19 cellular contexts compared by ENCODE assay signal in the genomic region with DNA sequence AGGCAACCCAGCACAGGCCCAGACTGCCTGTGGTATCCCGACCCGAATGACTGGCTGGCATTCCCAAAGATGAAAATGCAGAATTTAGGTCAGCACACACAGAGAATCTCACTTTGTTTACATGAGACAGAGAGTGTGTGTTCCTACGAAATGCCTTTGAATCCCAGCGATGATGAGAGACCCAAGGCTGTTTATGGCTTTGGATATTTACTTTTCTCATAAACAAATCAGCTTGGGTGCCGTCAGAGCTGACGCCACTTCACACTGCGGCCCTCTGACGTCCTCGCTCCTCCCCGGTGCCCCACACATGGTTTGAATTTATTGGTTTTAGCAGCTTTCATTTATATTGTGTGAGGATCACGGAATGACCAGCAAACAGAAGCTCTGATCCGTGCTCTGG. TPM values are rescaled to one million over a fixed set of nuclear protein-coding genes. Genes with fewer than 3 reads are reported as not detected.
DNase-seq lines count a peak whose midpoint lies in the region; ATAC-seq and TF ChIP-seq lines count a peak whose summit lies in the region.
"Had no signal": no experiment of that assay in that cellular context is flagged by ENCODE, and none has a peak within 500 bp of the region (broad histone marks: within the 10 kb centered on the region; RNA-seq: fewer than 3 reads in every experiment).

No MANE protein-coding gene starts in this region.

- H2BK5ac ChIP-seq in H9 (ENCODE audit: insufficient read length, low read length) = no peak overlapping the region

- no peak overlapping the region for H3K4ac ChIP-seq in H9 (ENCODE audit: low read depth, low read length)

- H3K27ac ChIP-seq in RWPE1 (no peak overlapping the region), H9 (ENCODE audit: insufficient read length, low read depth, low read length) (no peak overlapping the region)
- H3K27ac ChIP-seq: KMS-11 had no signal

- H3K27ac Mint-ChIP-seq in H9 = peak overlapping the region in 1 of 3 experiments; percentile 74; a peak in 1 of 7 replicates
- H3K27ac Mint-ChIP-seq: GM23338 had no signal

- no peak overlapping the region for H3K4me3 Mint-ChIP-seq in activated T-cell treated with anti-CD3 and anti-CD28 coated beads, Interleukin-2, amount 50 U/mL, for 4 hours
- no peak overlapping the region for H3K4me3 Mint-ChIP-seq in H9
- H3K4me3 Mint-ChIP-seq: GM23338 had no signal

- POLR2A ChIA-PET in RWPE1 (lab: Yijun Ruan, JAX; ENCODE audit: low non-redundant PET) = no interaction called here

- no peaks in the 10 kb centered on the region for H3K79me2 ChIP-seq in H9 (ENCODE audit: insufficient read depth, low read length)

- no peak overlapping the region for H3K56ac ChIP-seq in H9 (ENCODE audit: insufficient read length, low read depth, low read length)

- CTCF ChIA-PET in RWPE1 (lab: Yijun Ruan, JAX) = interaction anchor here (0.6 to 1.2 kb wide), 2 partner anchors 19 to 20 kb away, joined by 3 read pairs; a partner anchor contains a TSS

- DNase-seq in NCI-H460 (ENCODE audit: extremely low read depth, low read depth) = peak; percentile 86
- DNase-seq in fibroblast of peridontal ligament (ENCODE audit: extremely low read depth) = peak; percentile 79
- DNase-seq in mucosa of gallbladder (ENCODE audit: low spot score) = peak; percentile 69
- DNase-seq in activated T-cell treated with anti-CD3 and anti-CD28 coated beads, Interleukin-2, amount 50 U/mL, for 4 hours = no peak
- DNase-seq in RWPE1 (ENCODE audit: low spot score) = no peak
- no peak for DNase-seq in H9
- no peak for DNase-seq in NCI-H345 treated with DMSO at 0.1 percent for 48 hours (lab: John Stamatoyannopoulos, UW; ENCODE audit: unreplicated experiment)
- DNase-seq: ACHN, DMS 273 treated with DMSO at 0.1 percent for 48 hours, GDM1, MV-4-11, NCI-H187, NCI-H2107, PC-3, RPMI8226, SIG-M5 had no signal

- H4K8ac ChIP-seq in H9 (replicated peaks; ENCODE audit: insufficient read length, low read depth, low read length) = no peak overlapping the region

- no peak overlapping the region for H2AFZ ChIP-seq in H9 (ENCODE audit: low read length)
- H2AFZ ChIP-seq: GM23338 had no signal

- no peak overlapping the region for H2AK5ac ChIP-seq in H9 (ENCODE audit: insufficient read length, low read length)

- peaks cover 16% of the 10 kb centered on the region for H3K27me3 Mint-ChIP-seq in activated T-cell treated with anti-CD3 and anti-CD28 coated beads, Interleukin-2, amount 50 U/mL, for 4 hours (ENCODE audit: low read depth)
- H3K27me3 Mint-ChIP-seq in H9 (ENCODE audit: low read depth) = peaks cover 6% of the 10 kb centered on the region

- no peak overlapping the region for H2BK15ac ChIP-seq in H9 (ENCODE audit: low read depth, low read length)

- H3K18ac ChIP-seq in H9 (ENCODE audit: insufficient read length, low read depth, low read length) = no peak overlapping the region

- H3K4me1 Mint-ChIP-seq in activated T-cell treated with anti-CD3 and anti-CD28 coated beads, Interleukin-2, amount 50 U/mL, for 4 hours (ENCODE audit: low read depth) = no peaks in the 10 kb centered on the region
- peaks cover 13 to 18% of the 10 kb centered on the region in 2 experiments for H3K4me1 Mint-ChIP-seq in H9

- no peak overlapping the region for H2BK20ac ChIP-seq in H9 (ENCODE audit: low read depth, low read length, poor library complexity, severe bottlenecking)

- H4K20me1 ChIP-seq in H9 (ENCODE audit: control insufficient read depth, insufficient read depth, insufficient read length) = no peaks in the 10 kb centered on the region

- no peaks in the 10 kb centered on the region for H3K36me3 Mint-ChIP-seq in activated T-cell treated with anti-CD3 and anti-CD28 coated beads, Interleukin-2, amount 50 U/mL, for 4 hours (ENCODE audit: insufficient read depth)
- peaks cover 0 to 5% (median 5%) of the 10 kb centered on the region in 3 experiments; a peak in 5 of 7 replicates for H3K36me3 Mint-ChIP-seq in H9 (ENCODE audit: insufficient read depth in 1 of 3, low read depth in 3 of 3)

- H3K79me1 ChIP-seq in H9 (ENCODE audit: insufficient read depth, low read depth, low read length, poor library complexity, severe bottlenecking) = no peaks in the 10 kb centered on the region

- H3K9ac ChIP-seq in H9 (ENCODE audit: extremely low read depth, insufficient read length, low read length) = no peak overlapping the region
- H3K9ac ChIP-seq: KMS-11 had no signal

- no CpG with 5 or more reads among the region's 12 CpGs for WGBS in H9 (ENCODE audit: extremely low coverage, insufficient read length, low lambda C conversion rate)

- H3K23me2 ChIP-seq in H9 (ENCODE audit: insufficient read length, low read depth, low read length, poor library complexity, severe bottlenecking) = peaks cover 2% of the 10 kb centered on the region

- no peak overlapping the region for H3T11ph ChIP-seq in H9 (ENCODE audit: low read length)

- no peaks in the 10 kb centered on the region; the same call in 1 of the 2 replicates for H3K4me1 ChIP-seq in H9 (ENCODE audit: insufficient read depth, low read length)

- H3K4me2 ChIP-seq in H9 (ENCODE audit: insufficient read depth, insufficient read length, low read length) = no peak overlapping the region
- H3K4me2 ChIP-seq: GM23338, KMS-11 had no signal

- H2BK120ac ChIP-seq in H9 (ENCODE audit: low read depth, low read length, poor library complexity, severe bottlenecking) = no peak overlapping the region

- ATAC-seq in activated T-cell treated with anti-CD3 and anti-CD28 coated beads, Interleukin-2, amount 50 U/mL, for 4 hours = no peak
- ATAC-seq: GM23338, HepG2, PC-3 had no signal

- H2BK12ac ChIP-seq in H9 (ENCODE audit: insufficient read length, low read depth, low read length) = no peak overlapping the region

- no peak overlapping the region for H3K14ac ChIP-seq in H9 (ENCODE audit: insufficient read depth, low read length)

- H3K23ac ChIP-seq in H9 (ENCODE audit: insufficient read length, low read depth, low read length) = no peak overlapping the region

- H3K9me3 ChIP-seq in H9 (ENCODE audit: control insufficient read depth, low read depth, low read length) = no peaks in the 10 kb centered on the region

- no peak overlapping the region for H4K5ac ChIP-seq in H9 (ENCODE audit: insufficient read length, low read depth, low read length)

- no peaks in the 10 kb centered on the region for H3K9me3 Mint-ChIP-seq in activated T-cell treated with anti-CD3 and anti-CD28 coated beads, Interleukin-2, amount 50 U/mL, for 4 hours
- no peaks in the 10 kb centered on the region; a peak in 1 of 5 replicates for H3K9me3 Mint-ChIP-seq in H9

- TF ChIP-seq CTCF in RWPE1 (conservative IDR thresholded peaks at IDR 0.05; ENCODE audit: low read depth) = no peak
- TF ChIP-seq CTCF in H9 (conservative IDR thresholded peaks at IDR 0.05) = no peak

- no peak overlapping the region for H4K91ac ChIP-seq in H9 (ENCODE audit: insufficient read length, low read depth, low read length)

- no peaks in the 10 kb centered on the region for H3K27me3 ChIP-seq in H9 (ENCODE audit: insufficient read depth, low read length)

RNA-seq across cellular contexts. Expression of a gene that starts 18.7 kb away (rescaled TPM):
- 1.3 TPM in 2 replicates for total RNA-seq in NCI-H460 (2014; rRNA removed; shearing (Covaris generic))
- polyA plus RNA-seq in NCI-H460 (2014; cell fraction: nucleus; rRNA removed) = 0.63 and 1.1 TPM in 2 replicates
- total RNA-seq in mucosa of gallbladder (11.2 TPM), H9 (2021) (1.9 and 2.3 TPM in 2 replicates)
- not detected for total RNA-seq in activated T-cell treated with anti-CD3 and anti-CD28 coated beads, Interleukin-2, amount 50 U/mL, for 4 hours
- total RNA-seq: HepG2 had no signal

Comparison
In these comparisons a context has a peak if more than half of its experiments do, and no peak if none do; other contexts are left out.
1. DNase-seq: peak in NCI-H460 (single experiment), fibroblast of peridontal ligament (single experiment) and mucosa of gallbladder (single experiment); none in activated T-cell treated with anti-CD3 and anti-CD28 coated beads, Interleukin-2, amount 50 U/mL, for 4 hours (single experiment), RWPE1 (single experiment), H9 (single experiment) and NCI-H345 treated with DMSO at 0.1 percent for 48 hours (single experiment).